In genomic region chr1:46580140-46580903, GRCh38 we compare ENCODE assay signal across 18 cellular contexts. TPM values are rescaled to one million over a fixed set of nuclear protein-coding genes. Genes with fewer than 3 reads are reported as not detected.
DNase-seq lines count a peak whose midpoint lies in the region; ATAC-seq, FAIRE-seq and TF ChIP-seq lines count a peak whose summit lies in the region.
"Had no signal": no experiment of that assay in that cellular context is flagged by ENCODE, and none has a peak within 500 bp of the region (broad histone marks: within the 10 kb centered on the region; RNA-seq: fewer than 3 reads in every experiment).

No MANE protein-coding gene starts in this region.

- H3K9ac ChIP-seq in BLaER1 treated with 17β-estradiol and CSF1 and Interleukin-3, amounts not matched to agents 10 nM and 100 nM: peak overlapping the region in 6 of 11 experiments; percentile 43 to 69 (median 56); a peak in 8 of 22 replicates

- in situ Hi-C loops in gastrocnemius medialis (cut with MboI; ENCODE audit: low sequenced_read_pairs in 4 of 4): no loop called here

- H3K27ac Mint-ChIP-seq in T-helper 17 cell: peak overlapping the region; percentile 90
- H3K27ac Mint-ChIP-seq in endothelial cell (ENCODE audit: unreplicated experiment): no peak overlapping the region
- H3K27ac Mint-ChIP-seq: CD8-positive, alpha-beta T cell had no signal

- H3K4me3 Mint-ChIP-seq in T-helper 17 cell (peak overlapping the region; percentile 26), endothelial cell (ENCODE audit: unreplicated experiment) (no peak overlapping the region)
- H3K4me3 Mint-ChIP-seq: CD8-positive, alpha-beta T cell; stimulated activated naive CD8-positive, alpha-beta T cell treated with anti-CD3 and anti-CD28 coated beads, Interleukin-15, Interleukin-2, amounts not matched to agents 100 ng/mL and 50 ng/mL, for 24 hours had no signal

- peak overlapping the region in 7 of 11 experiments; percentile 51 to 84 (median 80); a peak in 14 of 22 replicates for H3K4me2 ChIP-seq in BLaER1 treated with 17β-estradiol and CSF1 and Interleukin-3, amounts not matched to agents 10 nM and 100 nM

- no peaks in the 10 kb centered on the region for H3K9me3 Mint-ChIP-seq in endothelial cell (ENCODE audit: unreplicated experiment)
- H3K9me3 Mint-ChIP-seq: CD8-positive, alpha-beta T cell; stimulated activated naive CD8-positive, alpha-beta T cell treated with anti-CD3 and anti-CD28 coated beads, Interleukin-15, Interleukin-2, amounts not matched to agents 100 ng/mL and 50 ng/mL, for 24 hours had no signal

- H4K20me1 ChIP-seq in BLaER1 treated with 17β-estradiol and CSF1 and Interleukin-3, amounts not matched to agents 10 nM and 100 nM: peaks cover 0 to 43% (median 0%) of the 10 kb centered on the region in 11 experiments; a peak in 4 of 22 replicates

- no peaks in the 10 kb centered on the region for H3K9me3 ChIP-seq in BLaER1 treated with 17β-estradiol and CSF1 and Interleukin-3, amounts not matched to agents 10 nM and 100 nM (replicated peaks in 1 of 11)
- H3K9me3 ChIP-seq in T-helper 17 cell (ENCODE audit: control insufficient read depth, low read length, poor library complexity, severe bottlenecking): peaks cover 3% of the 10 kb centered on the region
- H3K9me3 ChIP-seq in gastrocnemius medialis: no peaks in the 10 kb centered on the region
- H3K9me3 ChIP-seq: adrenal gland had no signal

- TF ChIP-seq POLR2A in GM12891 (IDR thresholded peaks at IDR 0.05; ENCODE audit: low read depth, low read length) (no peak), gastrocnemius medialis (IDR thresholded peaks at IDR 0.05) (no peak)

- H3K4me3 ChIP-seq in BLaER1 treated with 17β-estradiol and CSF1 and Interleukin-3, amounts not matched to agents 10 nM and 100 nM: 0 out of 20 replicates have a peak overlapping the region, but pooled peaks of 1 of the 10 experiments have one; percentile 9
- no peak overlapping the region for H3K4me3 ChIP-seq in foreskin fibroblast (ENCODE audit: low read depth in 1 of 2, low read length in 2 of 2)
- no peak overlapping the region for H3K4me3 ChIP-seq in gastrocnemius medialis
- H3K4me3 ChIP-seq: adrenal gland, dorsolateral prefrontal cortex had no signal

- peaks cover 85 to 100% (median 96%) of the 10 kb centered on the region in 11 experiments for H3K36me3 ChIP-seq in BLaER1 treated with 17β-estradiol and CSF1 and Interleukin-3, amounts not matched to agents 10 nM and 100 nM
- H3K36me3 ChIP-seq in gastrocnemius medialis: peaks cover 2 to 83% of the 10 kb centered on the region in 2 donors

- ATAC-seq in T-helper 17 cell (no peak), gastrocnemius medialis (no peak)
- ATAC-seq: SK-N-SH treated with all-trans-retinoic acid at 6 μM for 48 hours had no signal

- H3K27me3 ChIP-seq in BLaER1 treated with 17β-estradiol and CSF1 and Interleukin-3, amounts not matched to agents 10 nM and 100 nM: no peaks in the 10 kb centered on the region
- no peaks in the 10 kb centered on the region for H3K27me3 ChIP-seq in gastrocnemius medialis
- H3K27me3 ChIP-seq: adrenal gland, dorsolateral prefrontal cortex had no signal

- H3K27me3 Mint-ChIP-seq in T-helper 17 cell (no peaks in the 10 kb centered on the region), endothelial cell (ENCODE audit: unreplicated experiment) (peaks cover 3% of the 10 kb centered on the region)
- H3K27me3 Mint-ChIP-seq: stimulated activated naive CD8-positive, alpha-beta T cell treated with anti-CD3 and anti-CD28 coated beads, Interleukin-15, Interleukin-2, amounts not matched to agents 100 ng/mL and 50 ng/mL, for 24 hours had no signal

- TF ChIP-seq CTCF in foreskin fibroblast (IDR thresholded peaks at IDR 0.05; ENCODE audit: low read depth, low read length) (no peak), gastrocnemius medialis (IDR thresholded peaks at IDR 0.05 in 4 of 5, conservative IDR thresholded peaks at IDR 0.05 in 1 of 5) (no peak), endothelial cell (IDR thresholded peaks at IDR 0.05; ENCODE audit: unreplicated experiment) (no peak), GM10266 (IDR thresholded peaks at IDR 0.05; ENCODE audit: control insufficient read depth, insufficient read depth, low read depth, missing control alignments) (no peak)

- peak; percentile 63 for FAIRE-seq in GM12891 (lab: Jason Lieb, UNC)
- FAIRE-seq: frontal cortex, kidney had no signal

- H3K4me1 ChIP-seq in BLaER1 treated with 17β-estradiol and CSF1 and Interleukin-3, amounts not matched to agents 10 nM and 100 nM: peaks cover 0 to 60% (median 40%) of the 10 kb centered on the region in 10 experiments; a peak in 15 of 20 replicates
- H3K4me1 ChIP-seq in gastrocnemius medialis: peaks cover 0 to 4% of the 10 kb centered on the region in 2 donors

- H3K27ac ChIP-seq in BLaER1 treated with 17β-estradiol and CSF1 and Interleukin-3, amounts not matched to agents 10 nM and 100 nM: peak overlapping the region in 8 of 11 experiments; percentile 49 to 84 (median 74); a peak in 13 of 22 replicates
- no peak overlapping the region for H3K27ac ChIP-seq in gastrocnemius medialis

- H3K4me1 Mint-ChIP-seq in T-helper 17 cell (peaks cover 28% of the 10 kb centered on the region), endothelial cell (ENCODE audit: unreplicated experiment) (peaks cover 5% of the 10 kb centered on the region)

- intact Hi-C loops in gastrocnemius medialis (cut with DNase I; ENCODE audit: low total_unique reads): no loop called here

- DNase-seq in GM12891 (ENCODE audit: insufficient read length, low spot score) (no peak), T-helper 17 cell (no peak), foreskin fibroblast (peak; percentile 31 to 50), gastrocnemius medialis (no peak), endothelial cell (ENCODE audit: low spot score) (no peak), GM10266 (ENCODE audit: extremely low spot score) (no peak), HUDEP-2 (lab: John Stamatoyannopoulos, UW; ENCODE audit: unreplicated experiment in 76 of 76) (no peak)
- DNase-seq: activated CD4-positive, alpha-beta T cell treated with anti-CD3 and anti-CD28 coated beads, Interleukin-2, amount 50 U/mL, for 4 hours; CD8-positive, alpha-beta T cell; dorsolateral prefrontal cortex; kidney; retina; stimulated activated CD4-positive, alpha-beta T cell treated with anti-CD3 and anti-CD28 coated beads, Interleukin-4, amount 100 ng/mL, for 4 hours had no signal

- peaks cover 8% of the 10 kb centered on the region for H3K36me3 Mint-ChIP-seq in T-helper 17 cell (ENCODE audit: low read depth)
- H3K36me3 Mint-ChIP-seq in endothelial cell (ENCODE audit: low read depth, unreplicated experiment): peaks cover 46% of the 10 kb centered on the region

TF ChIP-seq in GM12891, 5 proteins besides CTCF, POLR2A, EP300 and RAD21:
- no peak for TF ChIP-seq TAF1 (IDR thresholded peaks at IDR 0.05; ENCODE audit: low read depth, low read length)
- no peak for TF ChIP-seq SPI1 (IDR thresholded peaks at IDR 0.05; ENCODE audit: low read depth, low read length)
- TF ChIP-seq POLR2AphosphoS5 (IDR thresholded peaks at IDR 0.05; ENCODE audit: low read depth, low read length): no peak
- TF ChIP-seq PAX5 (IDR thresholded peaks at IDR 0.05; ENCODE audit: insufficient read depth, low read length, severe bottlenecking): no peak
- TF ChIP-seq POU2F2 (IDR thresholded peaks at IDR 0.05; ENCODE audit: low read depth, low read length): no peak

RNA-seq across cellular contexts. Expression of gene MKNK1, which starts 23.7 kb away (rescaled TPM):
- polyA plus RNA-seq in GM12891 (2012; ENCODE audit: low read depth, missing spikeins): 19.7 TPM
- 10 to 100 TPM; 48.5 to 73.2 TPM for total RNA-seq in T-helper 17 cell
- 10 to 100 TPM; 23.7 to 63.5 (median 43.4) TPM for total RNA-seq in gastrocnemius medialis
- 57.9 TPM for total RNA-seq in endothelial cell (ENCODE audit: unreplicated experiment)

RNA-seq across cellular contexts. Expression of gene KNCN, which starts 28.9 kb away (rescaled TPM):
- not detected for polyA plus RNA-seq in GM12891 (2012; ENCODE audit: low read depth, missing spikeins)
- not detected for total RNA-seq in T-helper 17 cell
- not detected for total RNA-seq in gastrocnemius medialis
- not detected for total RNA-seq in endothelial cell (ENCODE audit: unreplicated experiment)
- total RNA-seq: adrenal gland; CD8-positive, alpha-beta T cell; kidney had no signal

RNA-seq across cellular contexts. Expression of gene MOB3C, which starts 36.3 kb away (rescaled TPM):
- polyA plus RNA-seq in GM12891 (2012; ENCODE audit: low read depth, missing spikeins): 7.2 TPM
- total RNA-seq in T-helper 17 cell: 10 to 100 TPM; 13.3 to 20.4 TPM
- 10 to 100 TPM; 11.3 to 26.5 (median 23.3) TPM for total RNA-seq in gastrocnemius medialis
- total RNA-seq in endothelial cell (ENCODE audit: unreplicated experiment): 80.7 TPM

Comparison
In these comparisons a context has a peak if more than half of its experiments do, and no peak if none do; other contexts are left out.
1. H3K27ac ChIP-seq: peak in BLaER1 treated with 17β-estradiol and CSF1 and Interleukin-3, amounts not matched to agents 10 nM and 100 nM (8 of 11); none in gastrocnemius medialis (0 of 4).
2. DNase-seq: peak in foreskin fibroblast (2 of 2); none in GM12891 (single experiment), T-helper 17 cell (0 of 3), gastrocnemius medialis (0 of 2), endothelial cell (single experiment), GM10266 (single experiment) and HUDEP-2 (0 of 76).